ENCODE assay signal across 12 cellular contexts in the genomic region with DNA sequence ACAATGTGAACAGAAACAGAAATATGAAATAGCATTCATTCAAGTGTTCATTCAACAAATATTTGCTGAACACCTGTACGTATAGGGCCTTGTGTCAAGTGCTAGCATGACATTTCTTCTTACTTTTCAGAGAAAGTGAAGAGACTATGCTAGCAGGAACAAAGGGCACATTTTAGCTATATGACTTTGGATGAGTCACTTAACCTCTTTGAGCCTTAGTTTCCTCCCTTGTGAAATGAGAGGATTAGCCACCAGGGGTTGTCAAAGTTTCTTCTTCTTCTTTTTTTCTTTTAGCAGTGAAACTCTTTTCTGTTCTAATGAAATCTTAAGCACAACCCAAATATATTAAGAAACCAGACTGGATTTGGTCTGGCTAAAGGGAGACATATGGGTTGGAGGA. TPM values are rescaled to one million over a fixed set of nuclear protein-coding genes. Genes with fewer than 3 reads are reported as not detected.
DNase-seq lines count a peak whose midpoint lies in the region; ATAC-seq and TF ChIP-seq lines count a peak whose summit lies in the region.
"Had no signal": no experiment of that assay in that cellular context is flagged by ENCODE, and none has a peak within 500 bp of the region (broad histone marks: within the 10 kb centered on the region; RNA-seq: fewer than 3 reads in every experiment).

No MANE protein-coding gene starts in this region.

- H3K4me3 Mint-ChIP-seq in HFFc6 (no peak overlapping the region), T-cell (no peak overlapping the region)
- H3K4me3 Mint-ChIP-seq in activated T-cell treated with anti-CD3 and anti-CD28 coated beads, Interleukin-2, amount 50 U/mL, for 24 hours, result no peak overlapping the region
- H3K4me3 Mint-ChIP-seq: activated T-cell treated with anti-CD3 and anti-CD28 coated beads, Interleukin-2, amount 50 U/mL, for 4 hours; central memory CD8-positive, alpha-beta T cell had no signal

- no peaks in the 10 kb centered on the region for H3K36me3 ChIP-seq in ACC112 (ENCODE audit: insufficient read depth, low read length)
- H3K36me3 ChIP-seq: BLaER1 treated with 17β-estradiol and CSF1 and Interleukin-3, amounts not matched to agents 10 nM and 100 nM had no signal

- H3K27ac ChIP-seq in ACC112 (ENCODE audit: low read depth, low read length), result peak overlapping the region; percentile 43
- H3K27ac ChIP-seq: BLaER1 treated with 17β-estradiol and CSF1 and Interleukin-3, amounts not matched to agents 10 nM and 100 nM had no signal

- peak overlapping the region; percentile 6; the same call in 1 of the 2 replicates for H3K4me3 ChIP-seq in ACC112 (ENCODE audit: low read depth, low read length)
- H3K4me3 ChIP-seq: BLaER1 treated with 17β-estradiol and CSF1 and Interleukin-3, amounts not matched to agents 10 nM and 100 nM had no signal

- H3K4me1 ChIP-seq in ACC112 (ENCODE audit: control insufficient read depth, insufficient read depth, low read length, unreplicated experiment), result peaks cover 26% of the 10 kb centered on the region
- H3K4me1 ChIP-seq: BLaER1 treated with 17β-estradiol and CSF1 and Interleukin-3, amounts not matched to agents 10 nM and 100 nM had no signal

- H2AFZ ChIP-seq in ACC112 (ENCODE audit: low read length, unreplicated experiment), result no peak overlapping the region

- ATAC-seq in GM18909 (IDR thresholded peaks at IDR 0.05; ENCODE audit: poor library complexity, unreplicated experiment), result no peak
- no peak for ATAC-seq in T-cell (replicated peaks in 1 of 4)
- ATAC-seq: activated T-cell treated with anti-CD3 and anti-CD28 coated beads, Interleukin-2, amount 50 U/mL, for 4 hours had no signal

- H3K4me1 Mint-ChIP-seq in HFFc6 (ENCODE audit: low read depth), result peaks cover 11% of the 10 kb centered on the region
- no peaks in the 10 kb centered on the region for H3K4me1 Mint-ChIP-seq in activated T-cell treated with anti-CD3 and anti-CD28 coated beads, Interleukin-2, amount 50 U/mL, for 24 hours (ENCODE audit: low read depth)
- no peaks in the 10 kb centered on the region for H3K4me1 Mint-ChIP-seq in T-cell
- H3K4me1 Mint-ChIP-seq: central memory CD8-positive, alpha-beta T cell had no signal

- CTCF ChIA-PET in T-cell (lab: Charles Lee), result no interaction called here

- peak; percentile 9 for DNase-seq in HFFc6
- peak; percentile 58 for DNase-seq in amniotic epithelial cell (ENCODE audit: low read depth)
- DNase-seq in iris pigment epithelial cell (ENCODE audit: low read depth), result peak; percentile 82
- DNase-seq in activated T-cell treated with anti-CD3 and anti-CD28 coated beads, Interleukin-2, amount 50 U/mL, for 24 hours, result no peak
- DNase-seq in activated CD4-positive, alpha-beta T cell treated with anti-CD3 and anti-CD28 coated beads, Interleukin-2, amount 50 U/mL, for 4 hours, result no peak
- no peak for DNase-seq in T-cell
- DNase-seq: activated T-cell treated with anti-CD3 and anti-CD28 coated beads, Interleukin-2, amount 50 U/mL, for 4 hours; NCI-H1436 treated with DMSO at 0.1 percent for 48 hours had no signal

- H3K36me3 Mint-ChIP-seq in HFFc6 (ENCODE audit: low read depth), result no peaks in the 10 kb centered on the region
- H3K36me3 Mint-ChIP-seq in activated T-cell treated with anti-CD3 and anti-CD28 coated beads, Interleukin-2, amount 50 U/mL, for 24 hours (ENCODE audit: low read depth), result no peaks in the 10 kb centered on the region
- H3K36me3 Mint-ChIP-seq in T-cell, result no peaks in the 10 kb centered on the region

- POLR2A ChIA-PET in T-cell (lab: Charles Lee), result no interaction called here

- peak; percentile 48 for TF ChIP-seq CTCF in HFFc6 (IDR thresholded peaks at IDR 0.05)

- peaks cover 1% of the 10 kb centered on the region; the same call in 1 of the 2 replicates for H3K27me3 Mint-ChIP-seq in HFFc6 (ENCODE audit: insufficient read depth)
- no peaks in the 10 kb centered on the region for H3K27me3 Mint-ChIP-seq in activated T-cell treated with anti-CD3 and anti-CD28 coated beads, Interleukin-2, amount 50 U/mL, for 24 hours
- H3K27me3 Mint-ChIP-seq in T-cell, result no peaks in the 10 kb centered on the region
- H3K27me3 Mint-ChIP-seq: central memory CD8-positive, alpha-beta T cell had no signal

- peaks cover 11% of the 10 kb centered on the region for H3K79me2 ChIP-seq in ACC112 (ENCODE audit: control insufficient read depth, insufficient read depth, low read length, unreplicated experiment)

- H3K9me3 Mint-ChIP-seq in HFFc6 (no peaks in the 10 kb centered on the region; the same call in 1 of the 2 replicates), T-cell (peaks cover 4 to 8% (median 7%) of the 10 kb centered on the region in 3 donors)
- H3K9me3 Mint-ChIP-seq in activated T-cell treated with anti-CD3 and anti-CD28 coated beads, Interleukin-2, amount 50 U/mL, for 24 hours, result peaks cover 3% of the 10 kb centered on the region

- H3K27ac Mint-ChIP-seq in HFFc6 (no peak overlapping the region), T-cell (no peak overlapping the region)
- H3K27ac Mint-ChIP-seq in activated T-cell treated with anti-CD3 and anti-CD28 coated beads, Interleukin-2, amount 50 U/mL, for 24 hours, result no peak overlapping the region

- H3K27me3 ChIP-seq in ACC112 (ENCODE audit: insufficient read depth, low read length), result no peaks in the 10 kb centered on the region
- H3K27me3 ChIP-seq: BLaER1 treated with 17β-estradiol and CSF1 and Interleukin-3, amounts not matched to agents 10 nM and 100 nM had no signal

RNA-seq across cellular contexts. Expression of gene FIGN, which starts 53.1 kb away (rescaled TPM):
- 1 to 10 TPM; 1.3 to 4.4 (median 2.0) TPM for total RNA-seq in HFFc6 (2021; fragmentation: NEBNext Ultra II Directional; extraction: Animal tissue kit (Norgen Biotek cat#: 25700))
- total RNA-seq in T-cell, result under 1 TPM in 2 of 5 donors, not detected in 3; 0.03 to 0.16 TPM
- total RNA-seq: activated T-cell treated with anti-CD3 and anti-CD28 coated beads, Interleukin-2, amount 50 U/mL, for 4 hours had no signal

Comparison
In these comparisons a context has a peak if more than half of its experiments do, and no peak if none do; other contexts are left out.
1. DNase-seq: peak in HFFc6 (single experiment), amniotic epithelial cell (single experiment) and iris pigment epithelial cell (single experiment); none in activated T-cell treated with anti-CD3 and anti-CD28 coated beads, Interleukin-2, amount 50 U/mL, for 24 hours (single experiment), activated CD4-positive, alpha-beta T cell treated with anti-CD3 and anti-CD28 coated beads, Interleukin-2, amount 50 U/mL, for 4 hours (0 of 2) and T-cell (0 of 34).